ENCODE assay signal across 2 cellular contexts in the genomic region with DNA sequence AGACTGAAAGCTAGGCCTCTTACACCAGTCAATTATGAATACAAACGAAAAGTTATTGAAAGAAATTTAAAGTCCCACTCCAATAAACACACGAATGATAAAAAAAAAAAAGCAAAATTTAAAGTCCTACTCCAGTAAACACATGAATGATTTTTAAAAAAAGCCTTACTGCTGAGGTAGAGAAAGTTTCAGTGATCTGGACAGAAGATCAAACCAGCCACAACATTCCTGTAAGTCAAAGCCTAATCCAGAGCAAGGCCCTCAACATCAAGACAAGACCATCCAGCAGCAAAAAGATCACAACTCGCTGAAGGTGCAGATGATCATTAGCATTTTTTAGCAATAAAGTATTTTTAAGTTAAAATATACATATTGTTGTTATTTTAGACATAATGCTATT.
TF ChIP-seq lines count a peak whose summit lies in the region.

No MANE protein-coding gene starts in this region.

TF ChIP-seq in IMR-90, 13 proteins besides CTCF, POLR2A, EP300 and RAD21:
- TF ChIP-seq BHLHE40 (IDR thresholded peaks at IDR 0.05; ENCODE audit: low read depth, low read length) (no peak), RCOR1 (IDR thresholded peaks at IDR 0.05; ENCODE audit: insufficient replicate concordance, low read length) (no peak), MXI1 (IDR thresholded peaks at IDR 0.05; ENCODE audit: borderline replicate concordance, low read depth, low read length) (no peak), CHD1 (IDR thresholded peaks at IDR 0.05; ENCODE audit: low read depth, low read length) (no peak), MAZ (IDR thresholded peaks at IDR 0.05; ENCODE audit: borderline replicate concordance, low read depth, low read length) (no peak), SMC3 (IDR thresholded peaks at IDR 0.05; ENCODE audit: low read depth, low read length) (no peak), CEBPB (IDR thresholded peaks at IDR 0.05; ENCODE audit: low read depth, low read length) (no peak), FOS (IDR thresholded peaks at IDR 0.05; ENCODE audit: low read depth, low read length) (no peak), MAFK (IDR thresholded peaks at IDR 0.05; ENCODE audit: low read depth, low read length) (no peak), NFE2L2 (IDR thresholded peaks at IDR 0.05; ENCODE audit: low read depth, low read length) (no peak), RFX5 (IDR thresholded peaks at IDR 0.05; ENCODE audit: low read depth, low read length) (no peak)
- TF ChIP-seq, protein P1, sequence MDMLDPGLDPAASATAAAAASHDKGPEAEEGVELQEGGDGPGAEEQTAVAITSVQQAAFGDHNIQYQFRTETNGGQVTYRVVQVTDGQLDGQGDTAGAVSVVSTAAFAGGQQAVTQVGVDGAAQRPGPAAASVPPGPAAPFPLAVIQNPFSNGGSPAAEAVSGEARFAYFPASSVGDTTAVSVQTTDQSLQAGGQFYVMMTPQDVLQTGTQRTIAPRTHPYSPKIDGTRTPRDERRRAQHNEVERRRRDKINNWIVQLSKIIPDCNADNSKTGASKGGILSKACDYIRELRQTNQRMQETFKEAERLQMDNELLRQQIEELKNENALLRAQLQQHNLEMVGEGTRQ (IDR thresholded peaks at IDR 0.05; ENCODE audit: low read depth, low read length): no peak
- TF ChIP-seq, protein P2, sequence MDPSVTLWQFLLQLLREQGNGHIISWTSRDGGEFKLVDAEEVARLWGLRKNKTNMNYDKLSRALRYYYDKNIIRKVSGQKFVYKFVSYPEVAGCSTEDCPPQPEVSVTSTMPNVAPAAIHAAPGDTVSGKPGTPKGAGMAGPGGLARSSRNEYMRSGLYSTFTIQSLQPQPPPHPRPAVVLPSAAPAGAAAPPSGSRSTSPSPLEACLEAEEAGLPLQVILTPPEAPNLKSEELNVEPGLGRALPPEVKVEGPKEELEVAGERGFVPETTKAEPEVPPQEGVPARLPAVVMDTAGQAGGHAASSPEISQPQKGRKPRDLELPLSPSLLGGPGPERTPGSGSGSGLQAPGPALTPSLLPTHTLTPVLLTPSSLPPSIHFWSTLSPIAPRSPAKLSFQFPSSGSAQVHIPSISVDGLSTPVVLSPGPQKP (IDR thresholded peaks at IDR 0.05; ENCODE audit: borderline replicate concordance, low read depth, low read length): no peak

TF ChIP-seq in K562, 482 proteins besides CTCF, POLR2A, EP300 and RAD21:
- no peak for TF ChIP-seq ZNF668 (CRISPR knock-in tag; IDR thresholded peaks at IDR 0.05)
- TF ChIP-seq ZNF830 (CRISPR knock-in tag; IDR thresholded peaks at IDR 0.05): no peak
- TF ChIP-seq SMARCE1 (IDR thresholded peaks at IDR 0.05): no peak
- TF ChIP-seq, protein P3, sequence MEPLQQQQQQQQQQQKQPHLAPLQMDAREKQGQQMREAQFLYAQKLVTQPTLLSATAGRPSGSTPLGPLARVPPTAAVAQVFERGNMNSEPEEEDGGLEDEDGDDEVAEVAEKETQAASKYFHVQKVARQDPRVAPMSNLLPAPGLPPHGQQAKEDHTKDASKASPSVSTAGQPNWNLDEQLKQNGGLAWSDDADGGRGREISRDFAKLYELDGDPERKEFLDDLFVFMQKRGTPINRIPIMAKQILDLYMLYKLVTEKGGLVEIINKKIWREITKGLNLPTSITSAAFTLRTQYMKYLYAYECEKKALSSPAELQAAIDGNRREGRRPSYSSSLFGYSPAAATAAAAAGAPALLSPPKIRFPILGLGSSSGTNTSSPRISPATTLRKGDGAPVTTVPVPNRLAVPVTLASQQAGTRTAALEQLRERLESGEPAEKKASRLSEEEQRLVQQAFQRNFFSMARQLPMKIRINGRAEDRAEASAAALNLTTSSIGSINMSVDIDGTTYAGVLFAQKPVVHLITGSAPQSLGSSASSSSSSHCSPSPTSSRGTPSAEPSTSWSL (CRISPR knock-in tag; IDR thresholded peaks at IDR 0.05; ENCODE audit: borderline replicate concordance): no peak
- TF ChIP-seq, protein P4, sequence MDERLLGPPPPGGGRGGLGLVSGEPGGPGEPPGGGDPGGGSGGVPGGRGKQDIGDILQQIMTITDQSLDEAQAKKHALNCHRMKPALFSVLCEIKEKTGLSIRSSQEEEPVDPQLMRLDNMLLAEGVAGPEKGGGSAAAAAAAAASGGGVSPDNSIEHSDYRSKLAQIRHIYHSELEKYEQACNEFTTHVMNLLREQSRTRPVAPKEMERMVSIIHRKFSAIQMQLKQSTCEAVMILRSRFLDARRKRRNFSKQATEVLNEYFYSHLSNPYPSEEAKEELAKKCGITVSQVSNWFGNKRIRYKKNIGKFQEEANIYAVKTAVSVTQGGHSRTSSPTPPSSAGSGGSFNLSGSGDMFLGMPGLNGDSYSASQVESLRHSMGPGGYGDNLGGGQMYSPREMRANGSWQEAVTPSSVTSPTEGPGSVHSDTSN (CRISPR knock-in tag; IDR thresholded peaks at IDR 0.05; ENCODE audit: low read depth): no peak
- TF ChIP-seq, protein P4 (tag; conservative IDR thresholded peaks at IDR 0.05; ENCODE audit: low read depth): no peak
- TF ChIP-seq ZNF717 (CRISPR knock-in tag; IDR thresholded peaks at IDR 0.05): no peak
- TF ChIP-seq CHD1 (IDR thresholded peaks at IDR 0.05; ENCODE audit: low read length): no peak
- TF ChIP-seq IRF2 (CRISPR knock-in tag; IDR thresholded peaks at IDR 0.05): no peak
- TF ChIP-seq PCBP1 (IDR thresholded peaks at IDR 0.05; ENCODE audit: low read depth, low read length, poor library complexity, severe bottlenecking): no peak
- no peak for TF ChIP-seq TAF1 (IDR thresholded peaks at IDR 0.05; ENCODE audit: control insufficient read depth, extremely low read depth, insufficient read depth, low read length, severe bottlenecking)
- no peak for TF ChIP-seq CXXC5 (CRISPR knock-in tag; IDR thresholded peaks at IDR 0.05)
- TF ChIP-seq ZNF41 (CRISPR knock-in tag; conservative IDR thresholded peaks at IDR 0.05): no peak
- no peak for TF ChIP-seq CBX5 (IDR thresholded peaks at IDR 0.05; ENCODE audit: borderline replicate concordance, low read depth)
- TF ChIP-seq, protein P5, sequence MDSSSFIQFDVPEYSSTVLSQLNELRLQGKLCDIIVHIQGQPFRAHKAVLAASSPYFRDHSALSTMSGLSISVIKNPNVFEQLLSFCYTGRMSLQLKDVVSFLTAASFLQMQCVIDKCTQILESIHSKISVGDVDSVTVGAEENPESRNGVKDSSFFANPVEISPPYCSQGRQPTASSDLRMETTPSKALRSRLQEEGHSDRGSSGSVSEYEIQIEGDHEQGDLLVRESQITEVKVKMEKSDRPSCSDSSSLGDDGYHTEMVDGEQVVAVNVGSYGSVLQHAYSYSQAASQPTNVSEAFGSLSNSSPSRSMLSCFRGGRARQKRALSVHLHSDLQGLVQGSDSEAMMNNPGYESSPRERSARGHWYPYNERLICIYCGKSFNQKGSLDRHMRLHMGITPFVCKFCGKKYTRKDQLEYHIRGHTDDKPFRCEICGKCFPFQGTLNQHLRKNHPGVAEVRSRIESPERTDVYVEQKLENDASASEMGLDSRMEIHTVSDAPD (CRISPR knock-in tag; IDR thresholded peaks at IDR 0.05): no peak
- TF ChIP-seq, protein P6, sequence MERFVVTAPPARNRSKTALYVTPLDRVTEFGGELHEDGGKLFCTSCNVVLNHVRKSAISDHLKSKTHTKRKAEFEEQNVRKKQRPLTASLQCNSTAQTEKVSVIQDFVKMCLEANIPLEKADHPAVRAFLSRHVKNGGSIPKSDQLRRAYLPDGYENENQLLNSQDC (CRISPR knock-in tag; IDR thresholded peaks at IDR 0.05): no peak
- no peak for TF ChIP-seq ZNF184 (CRISPR knock-in tag; IDR thresholded peaks at IDR 0.05)
- TF ChIP-seq ZNF282 (CRISPR knock-in tag; IDR thresholded peaks at IDR 0.05): no peak
- TF ChIP-seq, protein P7, sequence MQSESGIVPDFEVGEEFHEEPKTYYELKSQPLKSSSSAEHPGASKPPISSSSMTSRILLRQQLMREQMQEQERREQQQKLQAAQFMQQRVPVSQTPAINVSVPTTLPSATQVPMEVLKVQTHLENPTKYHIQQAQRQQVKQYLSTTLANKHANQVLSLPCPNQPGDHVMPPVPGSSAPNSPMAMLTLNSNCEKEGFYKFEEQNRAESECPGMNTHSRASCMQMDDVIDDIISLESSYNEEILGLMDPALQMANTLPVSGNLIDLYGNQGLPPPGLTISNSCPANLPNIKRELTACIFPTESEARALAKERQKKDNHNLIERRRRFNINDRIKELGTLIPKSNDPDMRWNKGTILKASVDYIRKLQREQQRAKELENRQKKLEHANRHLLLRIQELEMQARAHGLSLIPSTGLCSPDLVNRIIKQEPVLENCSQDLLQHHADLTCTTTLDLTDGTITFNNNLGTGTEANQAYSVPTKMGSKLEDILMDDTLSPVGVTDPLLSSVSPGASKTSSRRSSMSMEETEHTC (IDR thresholded peaks at IDR 0.05): no peak
